In the genomic region with DNA sequence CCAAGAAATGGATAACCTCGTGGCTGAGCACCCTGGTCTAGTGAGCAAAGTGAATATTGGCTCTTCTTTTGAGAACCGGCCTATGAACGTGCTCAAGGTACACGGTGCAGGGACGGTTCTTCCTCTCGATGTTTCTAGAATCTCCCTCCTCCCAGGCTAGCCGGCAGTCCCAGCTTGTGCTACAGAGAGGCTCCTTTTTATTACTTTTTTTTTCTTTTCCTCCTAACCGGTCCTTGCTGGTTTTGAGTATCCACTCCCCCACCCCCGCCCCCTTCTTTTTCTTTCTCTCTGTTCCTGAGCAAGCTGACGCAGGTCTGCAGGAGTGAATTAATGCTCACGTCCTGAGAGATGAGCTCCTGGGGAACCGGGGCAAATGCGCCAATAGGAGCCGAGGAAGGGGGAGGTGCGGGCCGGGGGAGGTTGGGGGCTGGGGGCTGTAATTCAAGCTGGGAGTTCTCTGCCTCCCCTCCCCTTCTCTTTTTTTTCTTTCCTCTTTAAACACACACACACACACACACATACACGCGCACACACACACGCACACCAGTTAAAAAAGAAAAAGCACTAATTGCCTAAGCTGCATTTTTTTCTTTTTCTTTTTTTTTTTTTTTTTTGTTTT, we compare ENCODE assay signal across 8 cellular contexts. TPM values are rescaled to one million over a fixed set of nuclear protein-coding genes. Genes with fewer than 3 reads are reported as not detected.
A peak's percentile ranks its signal among the peaks of the same experiment; 100 is the strongest.
DNase-seq lines count a peak whose midpoint lies in the region; ATAC-seq lines count a peak whose summit lies in the region.

No MANE protein-coding gene starts in this region.

- H3K27me3 ChIP-seq in BLaER1 treated with 17β-estradiol and CSF1 and Interleukin-3, amounts not matched to agents 10 nM and 100 nM: peaks cover 0 to 10% (median 5%) of the 10 kb centered on the region in 11 experiments; a peak in 8 of 22 replicates

- DNase-seq in NCI-H128 (lab: John Stamatoyannopoulos, UW; ENCODE audit: unreplicated experiment) (peak; percentile 74), superior temporal gyrus (ENCODE audit: extremely low spot score) (peak; percentile 46), NOMO-1 treated with DMSO at 0.1 percent for 48 hours (lab: John Stamatoyannopoulos, UW; ENCODE audit: unreplicated experiment) (no peak)
- DNase-seq in activated T-helper 2 cell treated with anti-CD3 and anti-CD28 coated beads, Interferon-gamma antibody, Interleukin-2, Interleukin-4, amounts not matched to agents 10 μg/mL and 5 μg/mL and 100 μg/mL, durations not matched to agents 14 hours and 24 hours and 36 hours (ENCODE audit: low spot score): no peak

- peak overlapping the region; percentile 30 for H3K4me3 Mint-ChIP-seq in activated T-helper 2 cell treated with anti-CD3 and anti-CD28 coated beads, Interferon-gamma antibody, Interleukin-2, Interleukin-4, amounts not matched to agents 10 μg/mL and 5 μg/mL and 100 μg/mL, durations not matched to agents 14 hours and 24 hours and 36 hours (ENCODE audit: low read depth)

- no peak overlapping the region for H3K4me3 ChIP-seq in BLaER1 treated with 17β-estradiol and CSF1 and Interleukin-3, amounts not matched to agents 10 nM and 100 nM
- 0 out of 2 replicates have a peak overlapping the region, but pooled peaks have one; percentile 25 for H3K4me3 ChIP-seq in iPS-18c (ENCODE audit: insufficient read depth, low read depth, low read length)

- intact Hi-C loops in activated T-helper 2 cell treated with anti-CD3 and anti-CD28 coated beads, Interferon-gamma antibody, Interleukin-2, Interleukin-4, amounts not matched to agents 10 μg/mL and 5 μg/mL and 100 μg/mL, durations not matched to agents 14 hours and 24 hours and 36 hours (cut with micrococcal nuclease): loop anchor here (10.0 kb wide), 1 partner anchor 198 kb away; the partner anchor contains the start of gene KLHDC10

- peaks cover 21% of the 10 kb centered on the region for H3K4me1 Mint-ChIP-seq in activated T-helper 2 cell treated with anti-CD3 and anti-CD28 coated beads, Interferon-gamma antibody, Interleukin-2, Interleukin-4, amounts not matched to agents 10 μg/mL and 5 μg/mL and 100 μg/mL, durations not matched to agents 14 hours and 24 hours and 36 hours (ENCODE audit: low read depth)

- no peak overlapping the region for H3K27ac ChIP-seq in BLaER1 treated with 17β-estradiol and CSF1 and Interleukin-3, amounts not matched to agents 10 nM and 100 nM

- no peaks in the 10 kb centered on the region for H3K9me3 Mint-ChIP-seq in activated T-helper 2 cell treated with anti-CD3 and anti-CD28 coated beads, Interferon-gamma antibody, Interleukin-2, Interleukin-4, amounts not matched to agents 10 μg/mL and 5 μg/mL and 100 μg/mL, durations not matched to agents 14 hours and 24 hours and 36 hours

- H3K9ac ChIP-seq in BLaER1 treated with 17β-estradiol and CSF1 and Interleukin-3, amounts not matched to agents 10 nM and 100 nM: no peak overlapping the region

- H4K20me1 ChIP-seq in BLaER1 treated with 17β-estradiol and CSF1 and Interleukin-3, amounts not matched to agents 10 nM and 100 nM: no peaks in the 10 kb centered on the region

- ATAC-seq in HG03139 (IDR thresholded peaks at IDR 0.05; ENCODE audit: unreplicated experiment) (no peak), GM19463 (IDR thresholded peaks at IDR 0.05; ENCODE audit: unreplicated experiment) (no peak)

- H3K27me3 Mint-ChIP-seq in activated T-helper 2 cell treated with anti-CD3 and anti-CD28 coated beads, Interferon-gamma antibody, Interleukin-2, Interleukin-4, amounts not matched to agents 10 μg/mL and 5 μg/mL and 100 μg/mL, durations not matched to agents 14 hours and 24 hours and 36 hours (ENCODE audit: low read depth): peaks cover 3% of the 10 kb centered on the region

- no peaks in the 10 kb centered on the region for H3K9me3 ChIP-seq in BLaER1 treated with 17β-estradiol and CSF1 and Interleukin-3, amounts not matched to agents 10 nM and 100 nM (replicated peaks in 1 of 11)
- H3K9me3 ChIP-seq in iPS-18c (ENCODE audit: control insufficient read depth, insufficient read depth, low read length): no peaks in the 10 kb centered on the region

- H3K36me3 ChIP-seq in BLaER1 treated with 17β-estradiol and CSF1 and Interleukin-3, amounts not matched to agents 10 nM and 100 nM: no peaks in the 10 kb centered on the region

- peaks cover 0 to 23% (median 10%) of the 10 kb centered on the region in 10 experiments; a peak in 15 of 20 replicates for H3K4me1 ChIP-seq in BLaER1 treated with 17β-estradiol and CSF1 and Interleukin-3, amounts not matched to agents 10 nM and 100 nM

- H3K36me3 Mint-ChIP-seq in activated T-helper 2 cell treated with anti-CD3 and anti-CD28 coated beads, Interferon-gamma antibody, Interleukin-2, Interleukin-4, amounts not matched to agents 10 μg/mL and 5 μg/mL and 100 μg/mL, durations not matched to agents 14 hours and 24 hours and 36 hours (ENCODE audit: low read depth): no peaks in the 10 kb centered on the region

- peak overlapping the region; percentile 41 to 79 (median 66) for H3K4me2 ChIP-seq in BLaER1 treated with 17β-estradiol and CSF1 and Interleukin-3, amounts not matched to agents 10 nM and 100 nM

- H3K27ac Mint-ChIP-seq in activated T-helper 2 cell treated with anti-CD3 and anti-CD28 coated beads, Interferon-gamma antibody, Interleukin-2, Interleukin-4, amounts not matched to agents 10 μg/mL and 5 μg/mL and 100 μg/mL, durations not matched to agents 14 hours and 24 hours and 36 hours: no peak overlapping the region

RNA-seq across cellular contexts. Expression of gene CPA2, which starts 6.5 kb away (rescaled TPM):
- 0.14 TPM in 1 of 2 replicates, not detected in the other for total RNA-seq in activated T-helper 2 cell treated with anti-CD3 and anti-CD28 coated beads, Interferon-gamma antibody, Interleukin-2, Interleukin-4, amounts not matched to agents 10 μg/mL and 5 μg/mL and 100 μg/mL, durations not matched to agents 14 hours and 24 hours and 36 hours

RNA-seq across cellular contexts. Expression of gene CPA4, which starts 19.8 kb away (rescaled TPM):
- total RNA-seq in activated T-helper 2 cell treated with anti-CD3 and anti-CD28 coated beads, Interferon-gamma antibody, Interleukin-2, Interleukin-4, amounts not matched to agents 10 μg/mL and 5 μg/mL and 100 μg/mL, durations not matched to agents 14 hours and 24 hours and 36 hours: not detected in 2 replicates

Comparison
In these comparisons a context has a peak if more than half of its experiments do, and no peak if none do; other contexts are left out.
1. DNase-seq: peak in NCI-H128 (single experiment) and superior temporal gyrus (single experiment); none in activated T-helper 2 cell treated with anti-CD3 and anti-CD28 coated beads, Interferon-gamma antibody, Interleukin-2, Interleukin-4, amounts not matched to agents 10 μg/mL and 5 μg/mL and 100 μg/mL, durations not matched to agents 14 hours and 24 hours and 36 hours (single experiment) and NOMO-1 treated with DMSO at 0.1 percent for 48 hours (single experiment).